18 cellular contexts compared by ENCODE assay signal in the genomic region with DNA sequence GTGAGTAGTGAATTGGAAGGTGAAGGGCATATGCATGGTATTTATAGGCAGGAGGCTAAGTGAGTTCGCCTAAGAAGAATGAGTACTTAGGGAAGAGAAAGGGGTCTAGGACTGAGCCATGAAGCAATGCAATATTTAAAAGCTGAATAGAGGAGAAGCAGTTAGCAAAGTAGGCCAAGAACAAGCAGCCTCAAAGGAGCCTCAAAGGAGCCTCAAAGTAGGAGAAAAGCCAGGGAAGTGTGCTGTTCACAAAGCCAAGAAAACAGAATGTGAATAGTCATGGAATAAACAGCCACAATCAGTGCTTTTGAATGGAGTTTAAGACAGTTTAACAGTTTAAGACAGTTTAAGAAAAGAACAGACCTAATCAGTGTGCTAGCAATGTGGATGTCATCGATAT.
A peak's percentile ranks its signal among the peaks of the same experiment; 100 is the strongest.
DNase-seq lines count a peak whose midpoint lies in the region; ATAC-seq and TF ChIP-seq lines count a peak whose summit lies in the region.
"Had no signal": no experiment of that assay in that cellular context is flagged by ENCODE, and none has a peak within 500 bp of the region (broad histone marks: within the 10 kb centered on the region; RNA-seq: fewer than 3 reads in every experiment).

No MANE protein-coding gene starts in this region.

- no TSS peak for BruUV-seq in PC-3 (replicated peaks; lab: Mats Ljungman, UMichigan)

- H3K9me2 ChIP-seq in PC-3 (replicated peaks; ENCODE audit: low read length): no peaks in the 10 kb centered on the region

- no peaks in the 10 kb centered on the region for H4K20me1 ChIP-seq in PC-3 (ENCODE audit: low read length)

- no peak overlapping the region for H3K27ac Mint-ChIP-seq in HFFc6
- H3K27ac Mint-ChIP-seq: CD4-positive, CD25-positive, alpha-beta regulatory T cell; CD8-positive, alpha-beta memory T cell; GM23338 had no signal

- H3K9me3 Mint-ChIP-seq in HFFc6: no peaks in the 10 kb centered on the region
- H3K9me3 Mint-ChIP-seq: GM23338 had no signal

- intact Hi-C loops in left ventricle myocardium superior (cut with micrococcal nuclease) (no loop called here), PC-3 (cut with micrococcal nuclease) (no loop called here)

- H3K27me3 Mint-ChIP-seq in HFFc6 (ENCODE audit: insufficient read depth): no peaks in the 10 kb centered on the region
- H3K27me3 Mint-ChIP-seq: CD4-positive, CD25-positive, alpha-beta regulatory T cell; CD8-positive, alpha-beta memory T cell had no signal

- no peaks in the 10 kb centered on the region for H3K4me1 ChIP-seq in right atrium auricular region
- peaks cover 32% of the 10 kb centered on the region for H3K4me1 ChIP-seq in PC-3 (ENCODE audit: insufficient read depth, low read length)
- H3K4me1 ChIP-seq: BE2C had no signal

- H3K9me3 ChIP-seq in right atrium auricular region (no peaks in the 10 kb centered on the region), PC-3 (ENCODE audit: low read length) (no peaks in the 10 kb centered on the region)
- H3K9me3 ChIP-seq: BE2C had no signal

- TF ChIP-seq CTCF in right atrium auricular region (IDR thresholded peaks at IDR 0.05) (no peak), PC-3 (conservative IDR thresholded peaks at IDR 0.05; ENCODE audit: low read depth, low read length) (no peak), HFFc6 (IDR thresholded peaks at IDR 0.05) (no peak)

- H3K4me3 ChIP-seq in right atrium auricular region: no peak overlapping the region
- H3K4me3 ChIP-seq in PC-3 (ENCODE audit: low read length): no peak overlapping the region
- H3K4me3 ChIP-seq: GM23338 had no signal

- ATAC-seq in left ventricle myocardium superior (peak; percentile 53), PC-3 (no peak)
- ATAC-seq: GM23338, HCT116 had no signal

- CTCF ChIA-PET in PC-3 (lab: Charles Lee): no interaction called here

- H3K4me2 ChIP-seq in PC-3 (ENCODE audit: low read length): no peak overlapping the region
- H3K4me2 ChIP-seq: GM23338 had no signal

- peaks cover 23% of the 10 kb centered on the region for H3K4me1 Mint-ChIP-seq in HFFc6 (ENCODE audit: low read depth)
- H3K4me1 Mint-ChIP-seq: CD4-positive, CD25-positive, alpha-beta regulatory T cell; CD8-positive, alpha-beta memory T cell had no signal

- DNase-seq in left ventricle myocardium superior (no peak), right atrium auricular region (ENCODE audit: low spot score) (no peak), PC-3 (no peak), inferior parietal cortex (ENCODE audit: extremely low spot score) (peak; percentile 4), HFFc6 (no peak), T1000 (lab: John Stamatoyannopoulos, UW) (no peak), HK-2 (ENCODE audit: unreplicated experiment) (no peak)
- DNase-seq: BE2C; C1 segment of cervical spinal cord; CD4-positive, CD25-positive, alpha-beta regulatory T cell; CD8-positive, alpha-beta memory T cell; COR-L47; DMS 273 treated with DMSO at 0.1 percent for 48 hours; DMS53; DND-41; GDM1 had no signal

- no peaks in the 10 kb centered on the region for H3F3A ChIP-seq in PC-3 (ENCODE audit: low read length, unreplicated experiment)

- H3K36me3 ChIP-seq in right atrium auricular region (no peaks in the 10 kb centered on the region), PC-3 (ENCODE audit: low read depth, low read length) (no peaks in the 10 kb centered on the region)
- H3K36me3 ChIP-seq: BE2C had no signal

- H3K27ac ChIP-seq in right atrium auricular region: no peak overlapping the region
- peak overlapping the region; percentile 46 for H3K27ac ChIP-seq in PC-3 (ENCODE audit: low read length)

- no peaks in the 10 kb centered on the region for H3K36me3 Mint-ChIP-seq in HFFc6 (ENCODE audit: low read depth)
- H3K36me3 Mint-ChIP-seq: CD4-positive, CD25-positive, alpha-beta regulatory T cell; CD8-positive, alpha-beta memory T cell had no signal

- H3K4me3 Mint-ChIP-seq in HFFc6: no peak overlapping the region
- H3K4me3 Mint-ChIP-seq: CD4-positive, CD25-positive, alpha-beta regulatory T cell; CD8-positive, alpha-beta memory T cell; GM23338 had no signal

- H2AFZ ChIP-seq in PC-3 (ENCODE audit: low read length): 0 out of 2 replicates have a peak overlapping the region, but pooled peaks have one; percentile 4
- H2AFZ ChIP-seq: GM23338 had no signal

- H3K9ac ChIP-seq in PC-3 (ENCODE audit: low read length): peak overlapping the region; percentile 13; the same call in 1 of the 2 replicates

- H3K27me3 ChIP-seq in right atrium auricular region: no peaks in the 10 kb centered on the region
- no peaks in the 10 kb centered on the region for H3K27me3 ChIP-seq in PC-3 (ENCODE audit: low read length)
- H3K27me3 ChIP-seq: BE2C had no signal

- POLR2A ChIA-PET in PC-3 (lab: Charles Lee; ENCODE audit: unreplicated experiment): no interaction called here

- H3K79me2 ChIP-seq in PC-3 (ENCODE audit: low read length): no peaks in the 10 kb centered on the region
